23 cellular contexts compared by ENCODE assay signal in genomic region chr22:38850399-38850798, GRCh38.
"Had no signal": no experiment of that assay in that cellular context is flagged by ENCODE, and none has a peak within 500 bp of the region (broad histone marks: within the 10 kb centered on the region; RNA-seq: fewer than 3 reads in every experiment).

No MANE protein-coding gene starts in this region.

- H3K4me1 ChIP-seq: SJCRH30 had no signal

- H3K9me3 Mint-ChIP-seq: IgD-negative memory B cell had no signal

- ATAC-seq: K562, SK-N-SH treated with all-trans-retinoic acid at 6 μM for 48 hours had no signal

- H3K36me3 Mint-ChIP-seq: IgD-negative memory B cell had no signal

- H3K27ac Mint-ChIP-seq: IgD-negative memory B cell had no signal

- H3K4me3 ChIP-seq: K562, SJCRH30 had no signal

- DNase-seq: Kasumi-1, MM.1S, NCI-H1092 treated with DMSO at 0.1 percent for 48 hours, NCI-H1436, NCI-H187, NCI-H2029, NCI-H2081 treated with DMSO at 0.1 percent for 48 hours, NCI-H2171, NCI-H226, NCI-H510A, NCI-H524 treated with DMSO at 0.1 percent for 48 hours, NCI-H69, NCI-H774, RPMI8226, SHP77 treated with DMSO at 0.1 percent for 48 hours, SJCRH30 had no signal

- H3K4me1 Mint-ChIP-seq: IgD-negative memory B cell had no signal

- H3K27ac ChIP-seq: HL-60, KMS-11, SJCRH30 had no signal

- H3K9ac ChIP-seq: KMS-11 had no signal

- H3K9me3 ChIP-seq: SJCRH30 had no signal

- H3K4me2 ChIP-seq: KMS-11 had no signal

- FAIRE-seq: HTR-8/SVneo, K562, RCC 7860 had no signal

- H3K36me3 ChIP-seq: SJCRH30 had no signal
